Comparison of ENCODE assay signal across 8 cellular contexts in the genomic region with DNA sequence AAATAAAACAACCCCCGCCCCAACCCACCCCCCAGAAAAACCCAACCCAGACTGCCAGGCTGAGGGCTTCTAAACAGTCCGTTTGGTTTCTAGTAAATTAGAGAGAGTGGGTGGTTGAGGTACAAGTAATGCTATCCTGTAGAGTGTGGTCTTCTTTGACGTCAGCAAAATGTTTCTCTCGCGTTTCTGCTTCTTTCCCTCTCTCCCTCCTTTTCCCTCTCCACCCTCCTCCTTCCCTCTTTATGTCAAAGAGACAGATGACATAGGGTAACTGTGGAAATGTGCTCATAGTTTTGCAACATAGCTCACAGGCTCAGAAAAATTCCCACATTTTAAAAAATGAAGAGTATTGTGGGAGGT.
DNase-seq lines count a peak whose midpoint lies in the region; ATAC-seq, FAIRE-seq and TF ChIP-seq lines count a peak whose summit lies in the region.

No MANE protein-coding gene starts in this region.

- H3K36me3 Mint-ChIP-seq in HFFc6 (ENCODE audit: low read depth) = peaks cover 3% of the 10 kb centered on the region; the same call in 1 of the 2 replicates
- peaks cover 11% of the 10 kb centered on the region for H3K36me3 Mint-ChIP-seq in activated CD4-positive, alpha-beta memory T cell treated with anti-CD3 and anti-CD28 coated beads for 36 hours

- TF ChIP-seq CTCF in HFFc6 (IDR thresholded peaks at IDR 0.05) (no peak; the same call in 1 of the 2 replicates), heart right ventricle (IDR thresholded peaks at IDR 0.05) (no peak)

- H3K27ac Mint-ChIP-seq in HFFc6 = peak overlapping the region; percentile 97
- peak overlapping the region; percentile 83 for H3K27ac Mint-ChIP-seq in activated CD4-positive, alpha-beta memory T cell treated with anti-CD3 and anti-CD28 coated beads for 36 hours

- H3K27ac ChIP-seq in heart right ventricle (peak overlapping the region; percentile 71 to 90 (median 80)), small intestine (ENCODE audit: low read depth in 1 of 2, low read length in 1 of 2) (peak overlapping the region; percentile 5 to 92)

- ATAC-seq in heart right ventricle = peak; percentile 7 to 60 (median 46)

- CTCF ChIA-PET in activated CD4-positive, alpha-beta memory T cell treated with anti-CD3 and anti-CD28 coated beads for 36 hours (lab: Charles Lee) = interaction anchor here (1.3 kb wide), 1 partner anchor 41 kb away, joined by 4 read pairs; no protein-coding TSS in a partner anchor

- no peak for FAIRE-seq in small intestine (lab: Jason Lieb, UNC)
- no peak for FAIRE-seq in frontal cortex (lab: Jason Lieb, UNC)

- H3K27me3 ChIP-seq in heart right ventricle (no peaks in the 10 kb centered on the region), small intestine (ENCODE audit: control insufficient read depth in 2 of 2, insufficient read depth in 2 of 2, low read length in 2 of 2) (no peaks in the 10 kb centered on the region)

- no peaks in the 10 kb centered on the region for H3K9me3 ChIP-seq in heart right ventricle
- no peaks in the 10 kb centered on the region for H3K9me3 ChIP-seq in small intestine (ENCODE audit: control insufficient read depth, low read depth)

- H3K9me3 Mint-ChIP-seq in HFFc6 = no peaks in the 10 kb centered on the region
- no peaks in the 10 kb centered on the region for H3K9me3 Mint-ChIP-seq in activated CD4-positive, alpha-beta memory T cell treated with anti-CD3 and anti-CD28 coated beads for 36 hours

- POLR2A ChIA-PET in activated CD4-positive, alpha-beta memory T cell treated with anti-CD3 and anti-CD28 coated beads for 36 hours (lab: Charles Lee) = interaction anchor here (0.8 to 3.3 kb wide), 13 partner anchors 8 to 369 kb away, joined by 3 to 25 read pairs (median 4); no protein-coding TSS in a partner anchor

- H3K36me3 ChIP-seq in heart right ventricle = no peaks in the 10 kb centered on the region
- H3K36me3 ChIP-seq in small intestine (ENCODE audit: control insufficient read depth in 2 of 2, insufficient read depth in 2 of 2, low read length in 2 of 2) = no peaks in the 10 kb centered on the region

- peaks cover 62% of the 10 kb centered on the region for H3K4me1 Mint-ChIP-seq in HFFc6 (ENCODE audit: low read depth)
- H3K4me1 Mint-ChIP-seq in activated CD4-positive, alpha-beta memory T cell treated with anti-CD3 and anti-CD28 coated beads for 36 hours (ENCODE audit: low read depth) = peaks cover 63% of the 10 kb centered on the region

- peak overlapping the region in 9 of 10 donors; percentile 2 to 46 (median 41) for H3K4me3 ChIP-seq in heart right ventricle
- H3K4me3 ChIP-seq in small intestine (ENCODE audit: low read depth in 1 of 2, low read length in 2 of 2) = no peak overlapping the region

- intact Hi-C loops in activated CD4-positive, alpha-beta memory T cell treated with anti-CD3 and anti-CD28 coated beads for 36 hours (cut with micrococcal nuclease) = loop anchor here (2.0 to 10.0 kb wide), 4 partner anchors 18 to 566 kb away; a partner anchor contains a TSS
- intact Hi-C loops in heart right ventricle (cut with DNase I) = loop anchor here in 2 of 10 donors (5.0 to 10.0 kb wide), 3 partner anchors 246 to 476 kb away; a partner anchor contains a TSS

- no peaks in the 10 kb centered on the region; the same call in 1 of the 2 replicates for H3K27me3 Mint-ChIP-seq in HFFc6 (ENCODE audit: insufficient read depth)
- no peaks in the 10 kb centered on the region for H3K27me3 Mint-ChIP-seq in activated CD4-positive, alpha-beta memory T cell treated with anti-CD3 and anti-CD28 coated beads for 36 hours

- 39 to 44% methylated on average over 5 of the region's 5 CpGs for WGBS in heart right ventricle, 2 donors
- 18 to 43% (median 19%) methylated on average over 5 of the region's 5 CpGs for WGBS in small intestine, 3 donors

- H3K4me3 Mint-ChIP-seq in HFFc6 = peak overlapping the region; percentile 80
- peak overlapping the region; percentile 30 for H3K4me3 Mint-ChIP-seq in activated CD4-positive, alpha-beta memory T cell treated with anti-CD3 and anti-CD28 coated beads for 36 hours

- peaks cover 16 to 58% (median 34%) of the 10 kb centered on the region in 9 donors for H3K4me1 ChIP-seq in heart right ventricle
- H3K4me1 ChIP-seq in small intestine (ENCODE audit: control insufficient read depth in 2 of 2, insufficient read depth in 1 of 2, low read depth in 1 of 2, low read length in 1 of 2) = peaks cover 10 to 14% of the 10 kb centered on the region in 2 donors

- DNase-seq in HFFc6 (no peak), heart right ventricle (no peak), small intestine (no peak), frontal cortex (ENCODE audit: low spot score in 2 of 2) (no peak), COR-L47 (lab: John Stamatoyannopoulos, UW) (no peak), OCI-M2 (lab: John Stamatoyannopoulos, UW; ENCODE audit: unreplicated experiment) (no peak)
- no peak for DNase-seq in activated CD4-positive, alpha-beta memory T cell treated with anti-CD3 and anti-CD28 coated beads for 36 hours
- DNase-seq in stimulated activated CD4-positive, alpha-beta T cell treated with anti-CD3 and anti-CD28 coated beads, Interleukin-15, amount 100 ng/mL, for 24 hours = no peak

Comparison
In these comparisons a context has a peak if more than half of its experiments do, and no peak if none do; other contexts are left out.
1. H3K4me3 ChIP-seq: peak in heart right ventricle (9 of 10); none in small intestine (0 of 2).